Comparison of ENCODE assay signal across 16 cellular contexts in genomic region chr3:179473565-179473964, GRCh38. TPM values are rescaled to one million over a fixed set of nuclear protein-coding genes. Genes with fewer than 3 reads are reported as not detected.
DNase-seq lines count a peak whose midpoint lies in the region; ATAC-seq and TF ChIP-seq lines count a peak whose summit lies in the region.
"Had no signal": no experiment of that assay in that cellular context is flagged by ENCODE, and none has a peak within 500 bp of the region (broad histone marks: within the 10 kb centered on the region; RNA-seq: fewer than 3 reads in every experiment).

No MANE protein-coding gene starts in this region.

- H3K27ac Mint-ChIP-seq in activated naive CD4-positive, alpha-beta T cell treated with anti-CD3 and anti-CD28 coated beads, Interleukin-2, amount 10 ng/mL, durations not matched to agents 7 days and 5 days: no peak overlapping the region
- H3K27ac Mint-ChIP-seq: activated CD8-positive, alpha-beta memory T cell treated with anti-CD3 and anti-CD28 coated beads, Interleukin-2, amount 10 ng/mL, durations not matched to agents 7 days and 5 days had no signal

- DNase-seq in KG1 (lab: John Stamatoyannopoulos, UW) (peak; percentile 54), dermis blood vessel endothelial cell (peak; percentile 74), pons (ENCODE audit: low spot score) (peak; percentile 27), Peyer's patch (no peak), tibial nerve (ENCODE audit: low spot score in 2 of 2) (no peak)
- DNase-seq in activated naive CD4-positive, alpha-beta T cell treated with anti-CD3 and anti-CD28 coated beads, Interleukin-2, amount 10 ng/mL, durations not matched to agents 7 days and 5 days: no peak
- DNase-seq: activated CD8-positive, alpha-beta memory T cell treated with anti-CD3 and anti-CD28 coated beads, Interleukin-2, amount 10 ng/mL, durations not matched to agents 7 days and 5 days; activated gamma-delta T cell; C1 segment of cervical spinal cord; DMS79 treated with DMSO at 0.1 percent for 48 hours; NCI-H2171 treated with DMSO at 0.1 percent for 48 hours; pancreas; SW 1271; thyroid gland had no signal

- ATAC-seq in GM18867 (IDR thresholded peaks at IDR 0.05; ENCODE audit: unreplicated experiment) (peak; percentile 48), GM18870 (IDR thresholded peaks at IDR 0.05; ENCODE audit: unreplicated experiment) (no peak)
- ATAC-seq: activated CD8-positive, alpha-beta memory T cell treated with anti-CD3 and anti-CD28 coated beads, Interleukin-2, amount 10 ng/mL, durations not matched to agents 7 days and 5 days had no signal

- WGBS in tibial nerve, 2 donors: 67 to 68% methylated on average over 4 of the region's 4 CpGs

- CTCF ChIA-PET in activated naive CD4-positive, alpha-beta T cell treated with anti-CD3 and anti-CD28 coated beads, Interleukin-2, amount 10 ng/mL, durations not matched to agents 7 days and 5 days (lab: Charles Lee): no interaction called here

- TF ChIP-seq EP300 in tibial nerve (IDR thresholded peaks at IDR 0.05): peak in 1 of 2 donors; percentile 29

- peaks cover 8% of the 10 kb centered on the region for H3K27me3 Mint-ChIP-seq in activated naive CD4-positive, alpha-beta T cell treated with anti-CD3 and anti-CD28 coated beads, Interleukin-2, amount 10 ng/mL, durations not matched to agents 7 days and 5 days
- H3K27me3 Mint-ChIP-seq: activated CD8-positive, alpha-beta memory T cell treated with anti-CD3 and anti-CD28 coated beads, Interleukin-2, amount 10 ng/mL, durations not matched to agents 7 days and 5 days had no signal

- H3K4me1 Mint-ChIP-seq in activated naive CD4-positive, alpha-beta T cell treated with anti-CD3 and anti-CD28 coated beads, Interleukin-2, amount 10 ng/mL, durations not matched to agents 7 days and 5 days: peaks cover 2% of the 10 kb centered on the region
- H3K4me1 Mint-ChIP-seq: activated CD8-positive, alpha-beta memory T cell treated with anti-CD3 and anti-CD28 coated beads, Interleukin-2, amount 10 ng/mL, durations not matched to agents 7 days and 5 days had no signal

- no peaks in the 10 kb centered on the region for H3K9me3 ChIP-seq in Peyer's patch
- H3K9me3 ChIP-seq in tibial nerve: no peaks in the 10 kb centered on the region
- H3K9me3 ChIP-seq: pancreas, thyroid gland had no signal

- no peak for TF ChIP-seq POLR2A in Peyer's patch (IDR thresholded peaks at IDR 0.05)
- no peak for TF ChIP-seq POLR2A in tibial nerve (IDR thresholded peaks at IDR 0.05)

- H3K27ac ChIP-seq in Peyer's patch (peak overlapping the region in 1 of 4 donors; percentile 35), tibial nerve (peak overlapping the region in 1 of 4 donors; percentile 0)
- H3K27ac ChIP-seq: pancreas had no signal

- no peaks in the 10 kb centered on the region for H3K36me3 ChIP-seq in Peyer's patch
- H3K36me3 ChIP-seq in tibial nerve: no peaks in the 10 kb centered on the region
- H3K36me3 ChIP-seq: pancreas, thyroid gland had no signal

- TF ChIP-seq CTCF in Peyer's patch (IDR thresholded peaks at IDR 0.05): no peak
- TF ChIP-seq CTCF in tibial nerve (IDR thresholded peaks at IDR 0.05): no peak

- no peak overlapping the region for H3K4me3 Mint-ChIP-seq in activated naive CD4-positive, alpha-beta T cell treated with anti-CD3 and anti-CD28 coated beads, Interleukin-2, amount 10 ng/mL, durations not matched to agents 7 days and 5 days
- H3K4me3 Mint-ChIP-seq: activated CD8-positive, alpha-beta memory T cell treated with anti-CD3 and anti-CD28 coated beads, Interleukin-2, amount 10 ng/mL, durations not matched to agents 7 days and 5 days had no signal

- H3K27me3 ChIP-seq in Peyer's patch (no peaks in the 10 kb centered on the region), tibial nerve (no peaks in the 10 kb centered on the region)
- H3K27me3 ChIP-seq: pancreas, thyroid gland had no signal

- H3K9me3 Mint-ChIP-seq in activated naive CD4-positive, alpha-beta T cell treated with anti-CD3 and anti-CD28 coated beads, Interleukin-2, amount 10 ng/mL, durations not matched to agents 7 days and 5 days: no peaks in the 10 kb centered on the region

- H3K4me3 ChIP-seq in Peyer's patch (no peak overlapping the region), tibial nerve (no peak overlapping the region)
- H3K4me3 ChIP-seq: pancreas, thyroid gland had no signal

- H3K36me3 Mint-ChIP-seq in activated naive CD4-positive, alpha-beta T cell treated with anti-CD3 and anti-CD28 coated beads, Interleukin-2, amount 10 ng/mL, durations not matched to agents 7 days and 5 days: no peaks in the 10 kb centered on the region
- H3K36me3 Mint-ChIP-seq: activated CD8-positive, alpha-beta memory T cell treated with anti-CD3 and anti-CD28 coated beads, Interleukin-2, amount 10 ng/mL, durations not matched to agents 7 days and 5 days had no signal

- H3K4me1 ChIP-seq in Peyer's patch: no peaks in the 10 kb centered on the region
- no peaks in the 10 kb centered on the region for H3K4me1 ChIP-seq in tibial nerve
- H3K4me1 ChIP-seq: pancreas, thyroid gland had no signal

RNA-seq across cellular contexts. Expression of gene GNB4, which starts 22.3 kb away (rescaled TPM):
- total RNA-seq in dermis blood vessel endothelial cell: 70.5 and 93.4 TPM in 2 replicates
- total RNA-seq in Peyer's patch: 10 to 100 TPM in 1 of 4 donors, 1 to 10 TPM in 3; 4.6 to 29.7 (median 4.8) TPM
- 10 to 100 TPM; 32.2 to 47.9 (median 36.3) TPM for total RNA-seq in tibial nerve

Comparison
In these comparisons a context has a peak if more than half of its experiments do, and no peak if none do; other contexts are left out.
1. DNase-seq: peak in KG1 (single experiment), dermis blood vessel endothelial cell (single experiment) and pons (single experiment); none in Peyer's patch (0 of 3), activated naive CD4-positive, alpha-beta T cell treated with anti-CD3 and anti-CD28 coated beads, Interleukin-2, amount 10 ng/mL, durations not matched to agents 7 days and 5 days (single experiment) and tibial nerve (0 of 2).